ENCODE assay signal across 10 cellular contexts in genomic region chr10:58326967-58327381, GRCh38. TPM values are rescaled to one million over a fixed set of nuclear protein-coding genes. Genes with fewer than 3 reads are reported as not detected.
A peak's percentile ranks its signal among the peaks of the same experiment; 100 is the strongest.
DNase-seq lines count a peak whose midpoint lies in the region; ATAC-seq and TF ChIP-seq lines count a peak whose summit lies in the region.
"Had no signal": no experiment of that assay in that cellular context is flagged by ENCODE, and none has a peak within 500 bp of the region (broad histone marks: within the 10 kb centered on the region; RNA-seq: fewer than 3 reads in every experiment).

No MANE protein-coding gene starts in this region.

- H3K27ac ChIP-seq in IMR-90 (ENCODE audit: insufficient read depth, low read length) = no peak overlapping the region
- no peak overlapping the region for H3K27ac ChIP-seq in esophagus squamous epithelium
- H3K27ac ChIP-seq in left lung = no peak overlapping the region
- peak overlapping the region in 1 of 2 donors; percentile 32 for H3K27ac ChIP-seq in tibial artery
- H3K27ac ChIP-seq: dorsolateral prefrontal cortex, skin epidermis had no signal

- dilution Hi-C loops in IMR-90 (cut with HindIII; ENCODE audit: low sequenced_read_pairs, unreplicated experiment) = no loop called here

- H4K91ac ChIP-seq in IMR-90 (ENCODE audit: insufficient read depth, low read depth, low read length) = no peak overlapping the region

- intact Hi-C loops in IMR-90 (cut with micrococcal nuclease) = no loop called here
- intact Hi-C loops in esophagus squamous epithelium (cut with DNase I) = no loop called here
- intact Hi-C loops in left lung (cut with DNase I) = no loop called here
- intact Hi-C loops in tibial artery (cut with DNase I; ENCODE audit: low total_unique reads) = no loop called here

- BruUV-seq in IMR-90 (replicated peaks; lab: Mats Ljungman, UMichigan) = no TSS peak

- H2BK15ac ChIP-seq in IMR-90 (ENCODE audit: low read depth, low read length) = no peak overlapping the region

- H3K36me3 ChIP-seq in IMR-90 (ENCODE audit: control insufficient read depth, insufficient read depth, low read length) = no peaks in the 10 kb centered on the region
- H3K36me3 ChIP-seq in esophagus squamous epithelium = no peaks in the 10 kb centered on the region
- no peaks in the 10 kb centered on the region for H3K36me3 ChIP-seq in left lung
- H3K36me3 ChIP-seq in tibial artery = no peaks in the 10 kb centered on the region

- H3K4me3 ChIP-seq in IMR-90 (ENCODE audit: insufficient read depth, low read depth, low read length) (peak overlapping the region; percentile 8), esophagus squamous epithelium (peak overlapping the region in 3 of 4 donors; percentile 13 to 37 (median 16)), left lung (no peak overlapping the region), tibial artery (peak overlapping the region; percentile 24 to 27)

- in situ Hi-C loops in IMR-90 (cut with MboI; ENCODE audit: low sequenced_read_pairs) = no loop called here

- H3K27me3 ChIP-seq in IMR-90 (ENCODE audit: control insufficient read depth, insufficient read depth, low read length) = peaks cover 5% of the 10 kb centered on the region
- no peaks in the 10 kb centered on the region for H3K27me3 ChIP-seq in esophagus squamous epithelium
- H3K27me3 ChIP-seq in left lung = no peaks in the 10 kb centered on the region
- H3K27me3 ChIP-seq in tibial artery = no peaks in the 10 kb centered on the region

- H4K8ac ChIP-seq in IMR-90 (ENCODE audit: low read depth in 2 of 2, low read length in 2 of 2) = no peak overlapping the region

- H4K5ac ChIP-seq in IMR-90 (ENCODE audit: low read depth, low read length) = no peak overlapping the region

- TF ChIP-seq POLR2A in IMR-90 (IDR thresholded peaks at IDR 0.05; ENCODE audit: low read depth, low read length) (no peak), esophagus squamous epithelium (IDR thresholded peaks at IDR 0.05) (no peak)

- no peak overlapping the region for H2BK20ac ChIP-seq in IMR-90 (ENCODE audit: low read depth, low read length)

- H4K20me1 ChIP-seq in IMR-90 (ENCODE audit: insufficient read depth, low read length) = no peaks in the 10 kb centered on the region

- no peak overlapping the region for H2AK5ac ChIP-seq in IMR-90 (ENCODE audit: low read depth, low read length)

- H3K14ac ChIP-seq in IMR-90 (replicated peaks; ENCODE audit: low read depth, low read length) = no peak overlapping the region

- no peak overlapping the region for H3K4ac ChIP-seq in IMR-90 (ENCODE audit: low read depth, low read length)

- POLR2A ChIA-PET in IMR-90 (lab: Charles Lee; ENCODE audit: unreplicated experiment) = no interaction called here

- ATAC-seq in IMR-90 (ENCODE audit: low read depth) = peak; percentile 70
- ATAC-seq in left lung = peak; percentile 58
- no peak for ATAC-seq in GM21381 (IDR thresholded peaks at IDR 0.05; ENCODE audit: unreplicated experiment)
- ATAC-seq in GM19395 (IDR thresholded peaks at IDR 0.05; ENCODE audit: unreplicated experiment) = no peak

- 18% methylated on average over 4 of the region's 25 CpGs; no CpG with 5 or more reads in 1 of the 2 experiments for WGBS in IMR-90 (ENCODE audit: extremely low coverage in 2 of 2, insufficient read length in 1 of 2), 2 experiments
- WGBS in esophagus squamous epithelium, 2 donors = 28% methylated on average over 4 of the region's 25 CpGs; no CpG with 5 or more reads in 1 of the 2 donors

- no peak overlapping the region for H2BK5ac ChIP-seq in IMR-90 (ENCODE audit: low read depth, low read length, poor library complexity, severe bottlenecking)

- TF ChIP-seq CTCF in IMR-90 (conservative IDR thresholded peaks at IDR 0.05; ENCODE audit: low read depth, low read length) = no peak
- no peak for TF ChIP-seq CTCF in esophagus squamous epithelium (IDR thresholded peaks at IDR 0.05)
- no peak for TF ChIP-seq CTCF in left lung (IDR thresholded peaks at IDR 0.05)
- TF ChIP-seq CTCF in tibial artery (IDR thresholded peaks at IDR 0.05) = no peak

- H3K23ac ChIP-seq in IMR-90 (ENCODE audit: low read depth, low read length) = no peak overlapping the region

- H3K18ac ChIP-seq in IMR-90 (ENCODE audit: low read depth, low read length) = no peak overlapping the region

- DNase-seq in IMR-90 = peak; percentile 42
- DNase-seq in esophagus squamous epithelium (lab: John Stamatoyannopoulos, UW) = no peak
- peak; percentile 35 to 76 for DNase-seq in left lung
- peak; percentile 47 to 67 for DNase-seq in tibial artery
- no peak for DNase-seq in HCEC 1CT
- DNase-seq: NCI-H2171 had no signal

- peak overlapping the region; percentile 77 for H2AFZ ChIP-seq in IMR-90 (replicated peaks; ENCODE audit: low read length, poor library complexity)

- H3K9me1 ChIP-seq in IMR-90 (ENCODE audit: insufficient read depth, low read length) = no peaks in the 10 kb centered on the region

- H3K56ac ChIP-seq in IMR-90 (ENCODE audit: extremely low read depth, insufficient read depth, low read length) = no peak overlapping the region

- CTCF ChIA-PET in IMR-90 (lab: Yijun Ruan, JAX) = no interaction called here

- H3K4me2 ChIP-seq in IMR-90 (ENCODE audit: low read depth, low read length) = no peak overlapping the region; the same call in 1 of the 2 replicates

- H3K9ac ChIP-seq in IMR-90 (ENCODE audit: low read depth, low read length) = no peak overlapping the region

- H2AK9ac ChIP-seq in IMR-90 (replicated peaks; ENCODE audit: low read depth, low read length, poor library complexity) = no peak overlapping the region

- no peak for TF ChIP-seq RAD21 in IMR-90 (IDR thresholded peaks at IDR 0.05; ENCODE audit: low read length)

- H3K79me1 ChIP-seq in IMR-90 (ENCODE audit: low read depth in 1 of 2, low read length in 2 of 2) = no peaks in the 10 kb centered on the region

- no peak overlapping the region for H2BK120ac ChIP-seq in IMR-90 (ENCODE audit: low read depth, low read length)

- H3K9me3 ChIP-seq in IMR-90 (ENCODE audit: control insufficient read depth, insufficient read depth, low read length) (no peaks in the 10 kb centered on the region), esophagus squamous epithelium (no peaks in the 10 kb centered on the region), left lung (no peaks in the 10 kb centered on the region), tibial artery (no peaks in the 10 kb centered on the region)

- H3K4me1 ChIP-seq in IMR-90 (ENCODE audit: control insufficient read depth, insufficient read depth, low read length) (no peaks in the 10 kb centered on the region), esophagus squamous epithelium (peaks cover 0 to 5% (median 0%) of the 10 kb centered on the region in 3 donors), left lung (peaks cover 0 to 32% of the 10 kb centered on the region in 2 donors), tibial artery (no peaks in the 10 kb centered on the region)

TF ChIP-seq in IMR-90, 13 proteins besides CTCF, POLR2A, EP300 and RAD21:
- TF ChIP-seq, protein P1, sequence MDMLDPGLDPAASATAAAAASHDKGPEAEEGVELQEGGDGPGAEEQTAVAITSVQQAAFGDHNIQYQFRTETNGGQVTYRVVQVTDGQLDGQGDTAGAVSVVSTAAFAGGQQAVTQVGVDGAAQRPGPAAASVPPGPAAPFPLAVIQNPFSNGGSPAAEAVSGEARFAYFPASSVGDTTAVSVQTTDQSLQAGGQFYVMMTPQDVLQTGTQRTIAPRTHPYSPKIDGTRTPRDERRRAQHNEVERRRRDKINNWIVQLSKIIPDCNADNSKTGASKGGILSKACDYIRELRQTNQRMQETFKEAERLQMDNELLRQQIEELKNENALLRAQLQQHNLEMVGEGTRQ (IDR thresholded peaks at IDR 0.05; ENCODE audit: low read depth, low read length) = no peak
- no peak for TF ChIP-seq SMC3 (IDR thresholded peaks at IDR 0.05; ENCODE audit: low read depth, low read length)

RNA-seq across cellular contexts. Expression of gene UBE2D1, which starts 7.8 kb away (rescaled TPM):
- 9.1 and 15.8 TPM in 2 replicates for total RNA-seq in IMR-90 (2012; rRNA removed)
- 9.5 and 9.7 TPM in 2 replicates for polyA plus RNA-seq in IMR-90 (2012; rRNA removed)
- polyA plus RNA-seq in IMR-90 (2012; cell fraction: cytosol; rRNA removed) = 9.3 and 11.2 TPM in 2 replicates
- polyA plus RNA-seq in IMR-90 (2012; cell fraction: nucleus; rRNA removed; ENCODE audit: low replicate concordance) = 2.4 and 6.1 TPM in 2 replicates
- 10 to 100 TPM; 12.2 to 14.9 (median 13.9) TPM for total RNA-seq in esophagus squamous epithelium
- total RNA-seq in left lung = 10 to 100 TPM; 20.6 to 33.6 TPM

RNA-seq across cellular contexts. Expression of gene CISD1, which starts 58.0 kb away (rescaled TPM):
- total RNA-seq in IMR-90 (2012; rRNA removed) (25.8 and 34.6 TPM in 2 replicates), esophagus squamous epithelium (10 to 100 TPM; 11.0 to 25.1 (median 17.6) TPM), left lung (10 to 100 TPM; 34.3 to 39.5 TPM)
- 25.7 and 28.2 TPM in 2 replicates for polyA plus RNA-seq in IMR-90 (2012; rRNA removed)
- polyA plus RNA-seq in IMR-90 (2012; cell fraction: cytosol; rRNA removed) = 6.6 and 13.8 TPM in 2 replicates
- polyA plus RNA-seq in IMR-90 (2012; cell fraction: nucleus; rRNA removed; ENCODE audit: low replicate concordance) = 2.0 and 16.6 TPM in 2 replicates

RNA-seq across cellular contexts. Expression of gene TFAM, which starts 58.2 kb away (rescaled TPM):
- total RNA-seq in IMR-90 (2012; rRNA removed) (16.7 and 26.1 TPM in 2 replicates), esophagus squamous epithelium (10 to 100 TPM in 3 of 4 donors, 1 to 10 TPM in 1; 7.2 to 32.8 (median 19.0) TPM), left lung (10 to 100 TPM; 27.6 to 33.6 TPM)
- polyA plus RNA-seq in IMR-90 (2012; rRNA removed) = 7.6 and 8.7 TPM in 2 replicates
- 4.7 and 10.8 TPM in 2 replicates for polyA plus RNA-seq in IMR-90 (2012; cell fraction: cytosol; rRNA removed)
- 2.5 and 3.7 TPM in 2 replicates for polyA plus RNA-seq in IMR-90 (2012; cell fraction: nucleus; rRNA removed; ENCODE audit: low replicate concordance)

RNA-seq across cellular contexts. Expression of gene IPMK, which starts 59.3 kb away (rescaled TPM):
- total RNA-seq in IMR-90 (2012; rRNA removed) = 2.0 and 5.0 TPM in 2 replicates
- 0.69 and 0.89 TPM in 2 replicates for polyA plus RNA-seq in IMR-90 (2012; rRNA removed)
- 0.13 and 0.25 TPM in 2 replicates for polyA plus RNA-seq in IMR-90 (2012; cell fraction: cytosol; rRNA removed)
- polyA plus RNA-seq in IMR-90 (2012; cell fraction: nucleus; rRNA removed; ENCODE audit: low replicate concordance) = 0.21 and 1.0 TPM in 2 replicates
- 10 to 100 TPM in 1 of 4 donors, 1 to 10 TPM in 3; 5.8 to 12.6 (median 8.8) TPM for total RNA-seq in esophagus squamous epithelium
- 1 to 10 TPM; 4.7 to 7.6 TPM for total RNA-seq in left lung

Comparison
In these comparisons a context has a peak if more than half of its experiments do, and no peak if none do; other contexts are left out.
1. ATAC-seq: peak in IMR-90 (single experiment) and left lung (single experiment); none in GM21381 (single experiment) and GM19395 (single experiment).
2. DNase-seq: peak in IMR-90 (single experiment), left lung (2 of 2) and tibial artery (2 of 2); none in esophagus squamous epithelium (single experiment) and HCEC 1CT (single experiment).
3. H3K4me3 ChIP-seq: peak in IMR-90 (single experiment), esophagus squamous epithelium (3 of 4) and tibial artery (2 of 2); none in left lung (0 of 2).